ENCODE assay signal across 2 cellular contexts in the genomic region with DNA sequence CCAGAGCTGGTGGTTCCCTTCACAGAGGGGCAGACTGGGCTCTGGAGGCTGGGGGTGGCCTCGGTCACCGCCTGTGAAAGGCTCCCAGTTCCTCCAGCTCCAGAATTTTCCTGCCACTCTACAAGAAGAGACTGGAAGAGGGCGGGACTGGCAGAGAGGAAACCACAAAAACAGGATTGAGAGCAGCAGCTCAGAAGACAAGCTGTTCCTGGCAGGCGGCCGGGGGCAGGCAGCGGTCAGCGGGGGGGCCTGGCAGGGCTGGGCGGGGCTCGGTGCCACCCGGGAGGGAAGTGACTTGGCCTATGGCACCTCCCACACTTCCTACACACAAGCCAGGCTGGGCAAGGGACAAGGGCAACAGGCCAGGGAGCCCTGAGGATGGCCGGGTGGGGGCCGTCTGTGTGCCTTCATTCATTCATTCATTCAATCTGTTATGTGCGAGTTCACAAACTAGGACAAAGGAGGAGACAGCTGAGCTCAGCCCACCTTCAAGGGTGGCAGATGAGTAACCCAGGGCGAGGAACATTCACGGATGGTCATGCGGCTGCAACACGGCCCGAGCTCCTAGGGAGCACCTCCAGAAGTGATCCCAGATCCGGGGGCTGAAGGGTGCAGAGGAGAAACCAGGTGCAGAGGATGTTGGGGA.
TF ChIP-seq lines count a peak whose summit lies in the region.

No MANE protein-coding gene starts in this region.

TF ChIP-seq in IMR-90, 13 proteins besides CTCF, POLR2A, EP300 and RAD21:
- TF ChIP-seq, protein P1, sequence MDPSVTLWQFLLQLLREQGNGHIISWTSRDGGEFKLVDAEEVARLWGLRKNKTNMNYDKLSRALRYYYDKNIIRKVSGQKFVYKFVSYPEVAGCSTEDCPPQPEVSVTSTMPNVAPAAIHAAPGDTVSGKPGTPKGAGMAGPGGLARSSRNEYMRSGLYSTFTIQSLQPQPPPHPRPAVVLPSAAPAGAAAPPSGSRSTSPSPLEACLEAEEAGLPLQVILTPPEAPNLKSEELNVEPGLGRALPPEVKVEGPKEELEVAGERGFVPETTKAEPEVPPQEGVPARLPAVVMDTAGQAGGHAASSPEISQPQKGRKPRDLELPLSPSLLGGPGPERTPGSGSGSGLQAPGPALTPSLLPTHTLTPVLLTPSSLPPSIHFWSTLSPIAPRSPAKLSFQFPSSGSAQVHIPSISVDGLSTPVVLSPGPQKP (IDR thresholded peaks at IDR 0.05; ENCODE audit: borderline replicate concordance, low read depth, low read length) = no peak
- TF ChIP-seq MAFK (IDR thresholded peaks at IDR 0.05; ENCODE audit: low read depth, low read length) (no peak), RFX5 (IDR thresholded peaks at IDR 0.05; ENCODE audit: low read depth, low read length) (no peak), MAZ (IDR thresholded peaks at IDR 0.05; ENCODE audit: borderline replicate concordance, low read depth, low read length) (no peak; the same call in 1 of the 2 replicates), NFE2L2 (IDR thresholded peaks at IDR 0.05; ENCODE audit: low read depth, low read length) (no peak), MXI1 (IDR thresholded peaks at IDR 0.05; ENCODE audit: borderline replicate concordance, low read depth, low read length) (no peak)
- TF ChIP-seq, protein P2, sequence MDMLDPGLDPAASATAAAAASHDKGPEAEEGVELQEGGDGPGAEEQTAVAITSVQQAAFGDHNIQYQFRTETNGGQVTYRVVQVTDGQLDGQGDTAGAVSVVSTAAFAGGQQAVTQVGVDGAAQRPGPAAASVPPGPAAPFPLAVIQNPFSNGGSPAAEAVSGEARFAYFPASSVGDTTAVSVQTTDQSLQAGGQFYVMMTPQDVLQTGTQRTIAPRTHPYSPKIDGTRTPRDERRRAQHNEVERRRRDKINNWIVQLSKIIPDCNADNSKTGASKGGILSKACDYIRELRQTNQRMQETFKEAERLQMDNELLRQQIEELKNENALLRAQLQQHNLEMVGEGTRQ (IDR thresholded peaks at IDR 0.05; ENCODE audit: low read depth, low read length) = no peak

TF ChIP-seq in HEK293T, 16 proteins besides CTCF, POLR2A, EP300 and RAD21:
- no peak for TF ChIP-seq ARNT (IDR thresholded peaks at IDR 0.05)
- no peak for TF ChIP-seq FOXK2 (IDR thresholded peaks at IDR 0.05)
- no peak for TF ChIP-seq ZNF384 (IDR thresholded peaks at IDR 0.05)
- TF ChIP-seq BHLHE40 (IDR thresholded peaks at IDR 0.05; ENCODE audit: borderline replicate concordance) = no peak
- TF ChIP-seq ELF4 (IDR thresholded peaks at IDR 0.05) = no peak
- no peak for TF ChIP-seq SUZ12 (IDR thresholded peaks at IDR 0.05)
- no peak for TF ChIP-seq LEF1 (IDR thresholded peaks at IDR 0.05; ENCODE audit: borderline replicate concordance)
- TF ChIP-seq SP1 (IDR thresholded peaks at IDR 0.05) = no peak
- TF ChIP-seq HDGF (IDR thresholded peaks at IDR 0.05; ENCODE audit: borderline replicate concordance) = no peak
